ENCODE assay signal across 12 cellular contexts in the genomic region with DNA sequence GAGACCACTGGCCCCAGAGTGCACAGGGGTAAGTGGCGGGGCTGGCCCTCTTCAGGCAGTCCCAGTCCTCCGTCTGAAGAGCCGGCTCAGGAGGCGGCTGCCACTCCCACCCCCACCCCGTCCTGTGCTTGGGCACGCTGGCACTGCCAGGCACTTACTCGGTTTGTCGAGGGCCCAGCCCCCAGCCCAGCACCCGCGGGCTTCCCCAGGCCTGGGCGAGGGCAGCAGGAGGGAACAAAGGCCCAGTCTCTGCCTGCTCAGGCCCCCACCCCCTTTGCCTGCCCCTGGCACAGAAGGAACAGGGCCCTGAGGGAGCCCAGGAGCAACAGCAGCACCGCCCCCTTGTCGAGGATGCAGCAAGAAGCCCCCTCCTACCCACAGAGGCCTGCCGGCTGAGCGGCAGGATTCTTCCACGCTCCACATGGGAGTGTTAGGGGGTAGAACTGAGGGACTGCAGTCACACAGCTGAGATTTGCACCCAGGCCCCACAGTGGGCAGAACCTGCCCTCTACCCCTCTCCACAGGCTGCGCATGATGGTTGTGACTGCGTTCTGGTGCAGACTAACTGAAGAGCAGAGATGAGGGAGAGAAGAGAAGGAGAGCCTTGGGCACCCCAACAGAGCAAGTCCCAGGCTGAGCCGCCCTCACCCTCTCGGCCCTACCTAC.
DNase-seq lines count a peak whose midpoint lies in the region; ATAC-seq, FAIRE-seq and TF ChIP-seq lines count a peak whose summit lies in the region.
"Had no signal": no experiment of that assay in that cellular context is flagged by ENCODE, and none has a peak within 500 bp of the region (broad histone marks: within the 10 kb centered on the region; RNA-seq: fewer than 3 reads in every experiment).

No MANE protein-coding gene starts in this region.

- peak; percentile 47 for TF ChIP-seq POLR2A in H54 (IDR thresholded peaks at IDR 0.05; ENCODE audit: low read depth, low read length)

- H3K4me3 ChIP-seq in brain microvascular endothelial cell (ENCODE audit: low read depth, low read length), result no peak overlapping the region
- no peak overlapping the region for H3K4me3 ChIP-seq in skin epidermis

- FAIRE-seq in H54 (lab: Jason Lieb, UNC), result no peak

- H3K36me3 ChIP-seq in brain microvascular endothelial cell (replicated peaks), result peaks cover 22% of the 10 kb centered on the region

- DNase-seq in H54 (ENCODE audit: insufficient read length, low spot score), result peak; percentile 50
- DNase-seq in brain microvascular endothelial cell, result no peak
- peak in 46 of 51 donors; percentile 22 to 97 (median 85) for DNase-seq in hypothalamus (lab: John Stamatoyannopoulos, UW)
- DNase-seq in stimulated activated CD4-positive, alpha-beta T cell treated with anti-CD3 and anti-CD28 coated beads, Interleukin-1b, Interleukin-23, amount 100 ng/mL, for 48 hours, result no peak
- DNase-seq: glutamatergic neuron, NCI-H748 treated with DMSO at 0.1 percent for 48 hours had no signal

- ATAC-seq in HG03097 (IDR thresholded peaks at IDR 0.05; ENCODE audit: low FRiP score, unreplicated experiment) (no peak), GM19463 (IDR thresholded peaks at IDR 0.05; ENCODE audit: unreplicated experiment) (no peak), HG03439 (IDR thresholded peaks at IDR 0.05; ENCODE audit: unreplicated experiment) (no peak)
- ATAC-seq: activated CD4-positive, CD25-positive, alpha-beta regulatory T cell treated with anti-CD3 and anti-CD28 coated beads, Interleukin-2, amount 50 U/mL, for 24 hours had no signal

- no peaks in the 10 kb centered on the region for H3K27me3 ChIP-seq in brain microvascular endothelial cell (replicated peaks)

- H3K27ac ChIP-seq in brain microvascular endothelial cell (peak overlapping the region; percentile 87), skin epidermis (peak overlapping the region; percentile 75 to 98 (median 91))
- H3K27ac ChIP-seq: parathyroid adenoma had no signal

- in situ Hi-C loops in brain microvascular endothelial cell (cut with HindIII; ENCODE audit: low pct_ligation_motif_present, low sequenced_read_pairs), result no loop called here

- no peak for TF ChIP-seq CTCF in brain microvascular endothelial cell (IDR thresholded peaks at IDR 0.05; ENCODE audit: low read depth, low read length, missing control alignments)

Comparison
In these comparisons a context has a peak if more than half of its experiments do, and no peak if none do; other contexts are left out.
1. DNase-seq: peak in H54 (single experiment) and hypothalamus (46 of 51); none in brain microvascular endothelial cell (single experiment) and stimulated activated CD4-positive, alpha-beta T cell treated with anti-CD3 and anti-CD28 coated beads, Interleukin-1b, Interleukin-23, amount 100 ng/mL, for 48 hours (single experiment).